ENCODE assay signal across 1 cellular context in the genomic region with DNA sequence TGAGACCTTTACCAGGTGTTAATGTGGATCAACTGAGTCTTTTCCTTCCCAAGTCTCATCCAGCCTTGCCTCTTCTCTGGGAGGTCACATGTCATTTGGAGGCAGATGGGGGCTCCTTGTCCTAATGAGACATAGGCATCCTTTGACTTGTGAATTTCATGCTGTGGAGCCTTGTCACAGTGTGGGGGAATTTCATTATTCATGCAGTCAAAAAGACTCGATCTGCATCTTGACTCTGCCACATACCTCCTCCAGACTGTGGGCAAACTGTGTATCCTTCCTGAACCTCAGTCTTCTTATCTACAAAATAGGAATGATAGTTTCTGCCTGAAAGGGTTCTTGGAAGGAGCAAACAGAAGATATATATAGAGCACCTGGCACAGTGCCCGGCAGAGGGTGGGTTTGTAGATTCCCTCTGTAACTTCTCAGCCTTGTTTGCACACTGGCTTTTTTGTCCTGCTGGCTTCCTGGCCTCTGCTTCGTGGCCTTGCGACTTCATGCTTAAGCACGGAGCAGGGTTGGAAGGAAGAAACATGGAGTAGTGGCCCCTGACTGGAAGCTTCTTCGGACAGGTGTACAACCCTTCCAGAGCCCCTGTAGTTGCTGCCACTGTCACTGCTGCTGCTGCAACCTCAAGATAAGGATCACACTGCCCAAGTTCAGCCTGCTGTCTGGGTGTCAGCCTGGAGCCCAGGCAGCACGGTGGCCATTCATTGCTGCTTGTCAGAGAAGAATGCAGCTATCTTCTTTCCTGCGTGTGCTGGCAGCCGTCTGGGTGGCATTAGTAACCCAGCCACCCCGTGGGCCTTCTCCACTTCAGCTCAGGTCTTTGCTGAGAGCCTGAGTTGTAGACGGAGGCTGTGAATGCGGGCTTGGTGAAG.
TF ChIP-seq lines count a peak whose summit lies in the region.

No MANE protein-coding gene starts in this region.

TF ChIP-seq in GM23338, 12 proteins besides CTCF, POLR2A, EP300 and RAD21 (continued from another document):
- TF ChIP-seq, protein P1, sequence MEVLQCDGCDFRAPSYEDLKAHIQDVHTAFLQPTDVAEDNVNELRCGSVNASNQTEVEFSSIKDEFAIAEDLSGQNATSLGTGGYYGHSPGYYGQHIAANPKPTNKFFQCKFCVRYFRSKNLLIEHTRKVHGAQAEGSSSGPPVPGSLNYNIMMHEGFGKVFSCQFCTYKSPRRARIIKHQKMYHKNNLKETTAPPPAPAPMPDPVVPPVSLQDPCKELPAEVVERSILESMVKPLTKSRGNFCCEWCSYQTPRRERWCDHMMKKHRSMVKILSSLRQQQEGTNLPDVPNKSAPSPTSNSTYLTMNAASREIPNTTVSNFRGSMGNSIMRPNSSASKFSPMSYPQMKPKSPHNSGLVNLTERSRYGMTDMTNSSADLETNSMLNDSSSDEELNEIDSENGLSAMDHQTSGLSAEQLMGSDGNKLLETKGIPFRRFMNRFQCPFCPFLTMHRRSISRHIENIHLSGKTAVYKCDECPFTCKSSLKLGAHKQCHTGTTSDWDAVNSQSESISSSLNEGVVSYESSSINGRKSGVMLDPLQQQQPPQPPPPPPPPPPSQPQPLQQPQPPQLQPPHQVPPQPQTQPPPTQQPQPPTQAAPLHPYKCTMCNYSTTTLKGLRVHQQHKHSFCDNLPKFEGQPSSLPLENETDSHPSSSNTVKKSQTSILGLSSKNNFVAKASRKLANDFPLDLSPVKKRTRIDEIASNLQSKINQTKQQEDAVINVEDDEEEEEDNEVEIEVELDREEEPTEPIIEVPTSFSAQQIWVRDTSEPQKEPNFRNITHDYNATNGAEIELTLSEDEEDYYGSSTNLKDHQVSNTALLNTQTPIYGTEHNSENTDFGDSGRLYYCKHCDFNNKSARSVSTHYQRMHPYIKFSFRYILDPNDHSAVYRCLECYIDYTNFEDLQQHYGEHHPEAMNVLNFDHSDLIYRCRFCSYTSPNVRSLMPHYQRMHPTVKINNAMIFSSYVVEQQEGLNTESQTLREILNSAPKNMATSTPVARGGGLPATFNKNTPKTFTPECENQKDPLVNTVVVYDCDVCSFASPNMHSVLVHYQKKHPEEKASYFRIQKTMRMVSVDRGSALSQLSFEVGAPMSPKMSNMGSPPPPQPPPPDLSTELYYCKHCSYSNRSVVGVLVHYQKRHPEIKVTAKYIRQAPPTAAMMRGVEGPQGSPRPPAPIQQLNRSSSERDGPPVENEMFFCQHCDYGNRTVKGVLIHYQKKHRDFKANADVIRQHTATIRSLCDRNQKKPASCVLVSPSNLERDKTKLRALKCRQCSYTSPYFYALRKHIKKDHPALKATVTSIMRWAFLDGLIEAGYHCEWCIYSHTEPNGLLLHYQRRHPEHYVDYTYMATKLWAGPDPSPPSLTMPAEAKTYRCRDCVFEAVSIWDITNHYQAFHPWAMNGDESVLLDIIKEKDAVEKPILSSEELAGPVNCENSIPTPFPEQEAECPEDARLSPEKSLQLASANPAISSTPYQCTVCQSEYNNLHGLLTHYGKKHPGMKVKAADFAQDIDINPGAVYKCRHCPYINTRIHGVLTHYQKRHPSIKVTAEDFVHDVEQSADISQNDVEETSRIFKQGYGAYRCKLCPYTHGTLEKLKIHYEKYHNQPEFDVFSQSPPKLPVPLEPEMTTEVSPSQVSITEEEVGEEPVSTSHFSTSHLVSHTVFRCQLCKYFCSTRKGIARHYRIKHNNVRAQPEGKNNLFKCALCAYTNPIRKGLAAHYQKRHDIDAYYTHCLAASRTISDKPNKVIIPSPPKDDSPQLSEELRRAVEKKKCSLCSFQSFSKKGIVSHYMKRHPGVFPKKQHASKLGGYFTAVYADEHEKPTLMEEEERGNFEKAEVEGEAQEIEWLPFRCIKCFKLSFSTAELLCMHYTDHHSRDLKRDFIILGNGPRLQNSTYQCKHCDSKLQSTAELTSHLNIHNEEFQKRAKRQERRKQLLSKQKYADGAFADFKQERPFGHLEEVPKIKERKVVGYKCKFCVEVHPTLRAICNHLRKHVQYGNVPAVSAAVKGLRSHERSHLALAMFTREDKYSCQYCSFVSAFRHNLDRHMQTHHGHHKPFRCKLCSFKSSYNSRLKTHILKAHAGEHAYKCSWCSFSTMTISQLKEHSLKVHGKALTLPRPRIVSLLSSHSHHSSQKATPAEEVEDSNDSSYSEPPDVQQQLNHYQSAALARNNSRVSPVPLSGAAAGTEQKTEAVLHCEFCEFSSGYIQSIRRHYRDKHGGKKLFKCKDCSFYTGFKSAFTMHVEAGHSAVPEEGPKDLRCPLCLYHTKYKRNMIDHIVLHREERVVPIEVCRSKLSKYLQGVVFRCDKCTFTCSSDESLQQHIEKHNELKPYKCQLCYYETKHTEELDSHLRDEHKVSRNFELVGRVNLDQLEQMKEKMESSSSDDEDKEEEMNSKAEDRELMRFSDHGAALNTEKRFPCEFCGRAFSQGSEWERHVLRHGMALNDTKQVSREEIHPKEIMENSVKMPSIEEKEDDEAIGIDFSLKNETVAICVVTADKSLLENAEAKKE (CRISPR knock-in tag; IDR thresholded peaks at IDR 0.05): no peak
- TF ChIP-seq POLR2AphosphoS5 (IDR thresholded peaks at IDR 0.05; ENCODE audit: low read depth) (no peak), EZH2phosphoT487 (IDR thresholded peaks at IDR 0.05; ENCODE audit: unreplicated experiment) (no peak), ZNF331 (CRISPR knock-in tag; IDR thresholded peaks at IDR 0.05; ENCODE audit: low read depth) (no peak), JUNB (IDR thresholded peaks at IDR 0.05; ENCODE audit: unreplicated experiment) (no peak)
